ENCODE assay signal across 12 cellular contexts in the genomic region with DNA sequence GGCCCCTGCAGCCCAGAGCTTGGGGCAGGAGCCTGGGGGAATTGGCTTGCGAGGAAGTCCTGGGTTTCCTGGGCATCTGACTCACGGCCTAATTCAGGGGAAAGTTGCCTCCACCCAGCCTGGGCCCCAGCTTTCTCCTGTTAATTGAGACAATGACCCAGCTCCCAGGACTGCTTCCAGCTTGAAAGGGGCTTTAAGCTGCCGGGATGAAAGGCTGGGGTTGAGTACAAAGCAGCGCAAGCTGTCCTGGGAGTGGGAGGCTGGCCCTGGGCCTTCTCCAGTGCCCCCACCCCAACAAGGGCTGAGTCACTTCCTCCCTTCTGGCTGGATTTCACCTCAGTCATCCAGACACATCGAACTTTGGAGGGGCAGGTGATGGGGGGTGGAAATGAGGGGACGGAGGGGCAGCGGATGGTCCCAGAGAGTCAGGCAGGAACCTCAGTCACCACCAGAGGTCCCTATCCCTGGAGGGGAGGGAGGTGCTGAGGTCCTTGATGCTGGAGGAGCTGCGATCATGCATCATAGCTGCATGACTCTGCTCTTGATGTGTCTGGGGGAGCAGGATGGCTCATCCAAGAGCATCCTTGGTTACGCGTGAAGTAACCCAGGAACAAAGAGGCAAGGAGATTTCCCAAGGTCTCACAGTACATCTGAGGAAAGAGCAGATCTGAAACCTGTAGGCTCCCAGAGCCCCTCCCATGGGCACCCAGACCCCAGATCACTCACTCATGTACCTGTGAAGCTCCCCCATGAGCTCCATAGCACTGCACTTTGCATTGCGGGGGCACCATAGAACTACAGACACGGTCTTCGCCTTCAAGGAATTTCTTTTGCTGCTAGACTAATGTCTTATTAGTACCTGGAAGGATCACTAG. TPM values are rescaled to one million over a fixed set of nuclear protein-coding genes. Genes with fewer than 3 reads are reported as not detected.
DNase-seq lines count a peak whose midpoint lies in the region; ATAC-seq, FAIRE-seq and TF ChIP-seq lines count a peak whose summit lies in the region.
"Had no signal": no experiment of that assay in that cellular context is flagged by ENCODE, and none has a peak within 500 bp of the region (broad histone marks: within the 10 kb centered on the region; RNA-seq: fewer than 3 reads in every experiment).

No MANE protein-coding gene starts in this region.

- dilution Hi-C loops in IMR-90 (cut with HindIII; ENCODE audit: low sequenced_read_pairs, unreplicated experiment): no loop called here

- H2BK15ac ChIP-seq in IMR-90 (ENCODE audit: low read depth, low read length): no peak overlapping the region

- in situ Hi-C loops in IMR-90 (cut with MboI; ENCODE audit: low sequenced_read_pairs): no loop called here

- H4K8ac ChIP-seq in IMR-90 (ENCODE audit: low read depth in 2 of 2, low read length in 2 of 2): no peak overlapping the region

- no peak overlapping the region for H2BK20ac ChIP-seq in IMR-90 (ENCODE audit: low read depth, low read length)

- no peak overlapping the region for H3K56ac ChIP-seq in IMR-90 (ENCODE audit: extremely low read depth, insufficient read depth, low read length)

- peak overlapping the region; percentile 3 for H2AK9ac ChIP-seq in IMR-90 (replicated peaks; ENCODE audit: low read depth, low read length, poor library complexity)

- H2BK5ac ChIP-seq in IMR-90 (ENCODE audit: low read depth, low read length, poor library complexity, severe bottlenecking): no peak overlapping the region

- H3K36me3 ChIP-seq in IMR-90 (ENCODE audit: control insufficient read depth, insufficient read depth, low read length) (no peaks in the 10 kb centered on the region), mesodermal cell (ENCODE audit: control insufficient read depth, insufficient read depth, low read length) (no peaks in the 10 kb centered on the region)

- H3K27ac ChIP-seq in IMR-90 (ENCODE audit: insufficient read depth, low read length) (no peak overlapping the region), mesodermal cell (ENCODE audit: low read depth, low read length, severe bottlenecking) (peak overlapping the region; percentile 82)
- H3K27ac ChIP-seq: KMS-11 had no signal

- H3K14ac ChIP-seq in IMR-90 (replicated peaks; ENCODE audit: low read depth, low read length): no peak overlapping the region

- no peak for TF ChIP-seq POLR2A in IMR-90 (IDR thresholded peaks at IDR 0.05; ENCODE audit: low read depth, low read length)

- H4K20me1 ChIP-seq in IMR-90 (ENCODE audit: insufficient read depth, low read length): no peaks in the 10 kb centered on the region

- TF ChIP-seq CTCF in IMR-90 (conservative IDR thresholded peaks at IDR 0.05; ENCODE audit: low read depth, low read length): peak; percentile 49

- FAIRE-seq in frontal cortex (lab: Jason Lieb, UNC): no peak

- H3K9me1 ChIP-seq in IMR-90 (ENCODE audit: insufficient read depth, low read length): no peaks in the 10 kb centered on the region

- no peaks in the 10 kb centered on the region for H3K79me1 ChIP-seq in IMR-90 (ENCODE audit: low read depth in 1 of 2, low read length in 2 of 2)

- H2AK5ac ChIP-seq in IMR-90 (ENCODE audit: low read depth, low read length): no peak overlapping the region; the same call in 1 of the 2 replicates

- H3K23ac ChIP-seq in IMR-90 (ENCODE audit: low read depth, low read length): no peak overlapping the region

- H3K9ac ChIP-seq in IMR-90 (ENCODE audit: low read depth, low read length): no peak overlapping the region
- H3K9ac ChIP-seq: KMS-11 had no signal

- ATAC-seq in IMR-90 (ENCODE audit: low read depth): peak; percentile 67
- ATAC-seq in GM18498 (IDR thresholded peaks at IDR 0.05; ENCODE audit: unreplicated experiment): no peak

- H3K4ac ChIP-seq in IMR-90 (ENCODE audit: low read depth, low read length): no peak overlapping the region

- DNase-seq in AG08395 (ENCODE audit: low spot score) (peak; percentile 39), IMR-90 (peak; percentile 90), ecto neural progenitor cell (ENCODE audit: low spot score) (peak; percentile 67), frontal cortex (ENCODE audit: low spot score in 2 of 2) (no peak), NCI-H1092 (lab: John Stamatoyannopoulos, UW) (no peak)
- no peak for DNase-seq in stimulated activated CD4-positive, alpha-beta T cell treated with anti-CD3 and anti-CD28 coated beads, Interleukin-4, amount 100 ng/mL, for 1 hour
- DNase-seq: DMS 273 treated with DMSO at 0.1 percent for 48 hours, nephron progenitor cell had no signal

- H4K91ac ChIP-seq in IMR-90 (ENCODE audit: insufficient read depth, low read depth, low read length): no peak overlapping the region

- intact Hi-C loops in IMR-90 (cut with micrococcal nuclease): no loop called here

- H2BK120ac ChIP-seq in IMR-90 (ENCODE audit: low read depth, low read length): no peak overlapping the region

- POLR2A ChIA-PET in IMR-90 (lab: Charles Lee; ENCODE audit: unreplicated experiment): no interaction called here

- H3K9me3 ChIP-seq in IMR-90 (ENCODE audit: control insufficient read depth, insufficient read depth, low read length): no peaks in the 10 kb centered on the region
- H3K9me3 ChIP-seq in mesodermal cell (ENCODE audit: control insufficient read depth, low read length): no peaks in the 10 kb centered on the region

- no TSS peak for BruUV-seq in IMR-90 (replicated peaks; lab: Mats Ljungman, UMichigan)

- TF ChIP-seq RAD21 in IMR-90 (IDR thresholded peaks at IDR 0.05; ENCODE audit: low read length): peak; percentile 58

- H3K4me3 ChIP-seq in IMR-90 (ENCODE audit: insufficient read depth, low read depth, low read length) (no peak overlapping the region), mesodermal cell (ENCODE audit: extremely low read depth, insufficient read depth, low read length, poor library complexity, severe bottlenecking) (no peak overlapping the region)

- whole genome bisulfite sequencing in IMR-90 (ENCODE audit: extremely low coverage in 2 of 2, insufficient read length in 1 of 2), 2 experiments: 57% methylated on average over 3 of the region's 13 CpGs; no CpG with 5 or more reads in 1 of the 2 experiments
- 74 to 82% methylated on average over 6 to 8 of the region's 13 CpGs for WGBS in mesodermal cell (ENCODE audit: insufficient coverage in 2 of 2), 2 experiments

- peak overlapping the region; percentile 13 for H2AFZ ChIP-seq in IMR-90 (replicated peaks; ENCODE audit: low read length, poor library complexity)

- H4K5ac ChIP-seq in IMR-90 (ENCODE audit: low read depth, low read length): no peak overlapping the region

- H3K27me3 ChIP-seq in IMR-90 (ENCODE audit: control insufficient read depth, insufficient read depth, low read length): peaks cover 8% of the 10 kb centered on the region

- CTCF ChIA-PET in IMR-90 (lab: Yijun Ruan, JAX): interaction anchor here (1.0 to 1.6 kb wide), 3 partner anchors 12 to 42 kb away, joined by 3 to 4 read pairs (median 3); no protein-coding TSS in a partner anchor

- H3K4me1 ChIP-seq in IMR-90 (ENCODE audit: control insufficient read depth, insufficient read depth, low read length) (peaks cover 7% of the 10 kb centered on the region; the same call in 1 of the 2 replicates), mesodermal cell (ENCODE audit: control insufficient read depth, insufficient read depth, low read length, poor library complexity, severe bottlenecking) (peaks cover 38% of the 10 kb centered on the region)

- no peak overlapping the region for H3K4me2 ChIP-seq in IMR-90 (ENCODE audit: low read depth, low read length)
- H3K4me2 ChIP-seq: KMS-11 had no signal

- H3K18ac ChIP-seq in IMR-90 (ENCODE audit: low read depth, low read length): no peak overlapping the region

TF ChIP-seq in IMR-90, 13 proteins besides CTCF, POLR2A, EP300 and RAD21:
- TF ChIP-seq CHD1 (IDR thresholded peaks at IDR 0.05; ENCODE audit: low read depth, low read length) (no peak), CEBPB (IDR thresholded peaks at IDR 0.05; ENCODE audit: low read depth, low read length) (peak; percentile 76), MAZ (IDR thresholded peaks at IDR 0.05; ENCODE audit: borderline replicate concordance, low read depth, low read length) (peak; percentile 74; the same call in 1 of the 2 replicates), MXI1 (IDR thresholded peaks at IDR 0.05; ENCODE audit: borderline replicate concordance, low read depth, low read length) (no peak), SMC3 (IDR thresholded peaks at IDR 0.05; ENCODE audit: low read depth, low read length) (peak; percentile 44; the same call in 1 of the 2 replicates), FOS (IDR thresholded peaks at IDR 0.05; ENCODE audit: low read depth, low read length) (peak; percentile 58; the same call in 1 of the 2 replicates), NFE2L2 (IDR thresholded peaks at IDR 0.05; ENCODE audit: low read depth, low read length) (peak; percentile 32; the same call in 1 of the 2 replicates)

RNA-seq across cellular contexts. Expression of a gene that starts 30.0 kb away (rescaled TPM):
- total RNA-seq in IMR-90 (2012; rRNA removed) (9.9 and 10.8 TPM in 2 replicates), frontal cortex (1.2 TPM)
- polyA plus RNA-seq in IMR-90 (2012; rRNA removed): 42.0 and 53.1 TPM in 2 replicates
- 68.2 and 111 TPM in 2 replicates for polyA plus RNA-seq in IMR-90 (2012; cell fraction: cytosol; rRNA removed)
- 38.8 and 119 TPM in 2 replicates for polyA plus RNA-seq in IMR-90 (2012; cell fraction: nucleus; rRNA removed; ENCODE audit: low replicate concordance)
- 53.6 TPM for polyA plus RNA-seq in mesodermal cell (2013, experiment 1 of 2)
- polyA plus RNA-seq in mesodermal cell (2013, experiment 2 of 2): 46.4 TPM

RNA-seq across cellular contexts. Expression of a gene that starts 42.9 kb away (rescaled TPM):
- not detected in 2 replicates for total RNA-seq in IMR-90 (2012; rRNA removed)
- not detected in 2 replicates for polyA plus RNA-seq in IMR-90 (2012; rRNA removed)
- polyA plus RNA-seq in IMR-90 (2012; cell fraction: cytosol; rRNA removed): not detected in 2 replicates
- not detected in 2 replicates for polyA plus RNA-seq in IMR-90 (2012; cell fraction: nucleus; rRNA removed; ENCODE audit: low replicate concordance)
- polyA plus RNA-seq in mesodermal cell (2013, experiment 1 of 2): not detected
- polyA plus RNA-seq in mesodermal cell (2013, experiment 2 of 2): not detected
- total RNA-seq in frontal cortex: not detected
- total RNA-seq: T-helper 1 cell treated with Interleukin-12 subunit alpha and Interleukin-12 subunit beta and Interleukin-4 antibody, amounts not matched to agents 30 ng/mL and 1 ng/mL, for 36 hours had no signal

RNA-seq across cellular contexts. Expression of a gene that starts 59.1 kb away (rescaled TPM):
- total RNA-seq in IMR-90 (2012; rRNA removed) (under 0.01 TPM in 1 of 2 replicates, not detected in the other), frontal cortex (0.41 TPM)
- 0.09 and 0.14 TPM in 2 replicates for polyA plus RNA-seq in IMR-90 (2012; rRNA removed)
- polyA plus RNA-seq in IMR-90 (2012; cell fraction: cytosol; rRNA removed): 0.08 TPM in 1 of 2 replicates, not detected in the other
- 0.02 and 0.06 TPM in 2 replicates for polyA plus RNA-seq in IMR-90 (2012; cell fraction: nucleus; rRNA removed; ENCODE audit: low replicate concordance)
- 0.11 TPM for polyA plus RNA-seq in mesodermal cell (2013, experiment 1 of 2)
- polyA plus RNA-seq in mesodermal cell (2013, experiment 2 of 2): not detected

Comparison
In these comparisons a context has a peak if more than half of its experiments do, and no peak if none do; other contexts are left out.
1. DNase-seq: peak in AG08395 (single experiment), IMR-90 (single experiment) and ecto neural progenitor cell (single experiment); none in frontal cortex (0 of 2), stimulated activated CD4-positive, alpha-beta T cell treated with anti-CD3 and anti-CD28 coated beads, Interleukin-4, amount 100 ng/mL, for 1 hour (single experiment) and NCI-H1092 (single experiment).